1 cellular context compared by ENCODE assay signal in genomic region chr19:47230122-47230920, GRCh38.
TF ChIP-seq lines count a peak whose summit lies in the region.

No MANE protein-coding gene starts in this region.

TF ChIP-seq in HEK293, 187 proteins besides CTCF, POLR2A, EP300 and RAD21 (continued from another document):
- peak; percentile 97 for TF ChIP-seq ZBTB10 (tag by site-specific recombination; IDR thresholded peaks at IDR 0.05)
- TF ChIP-seq, protein P1, sequence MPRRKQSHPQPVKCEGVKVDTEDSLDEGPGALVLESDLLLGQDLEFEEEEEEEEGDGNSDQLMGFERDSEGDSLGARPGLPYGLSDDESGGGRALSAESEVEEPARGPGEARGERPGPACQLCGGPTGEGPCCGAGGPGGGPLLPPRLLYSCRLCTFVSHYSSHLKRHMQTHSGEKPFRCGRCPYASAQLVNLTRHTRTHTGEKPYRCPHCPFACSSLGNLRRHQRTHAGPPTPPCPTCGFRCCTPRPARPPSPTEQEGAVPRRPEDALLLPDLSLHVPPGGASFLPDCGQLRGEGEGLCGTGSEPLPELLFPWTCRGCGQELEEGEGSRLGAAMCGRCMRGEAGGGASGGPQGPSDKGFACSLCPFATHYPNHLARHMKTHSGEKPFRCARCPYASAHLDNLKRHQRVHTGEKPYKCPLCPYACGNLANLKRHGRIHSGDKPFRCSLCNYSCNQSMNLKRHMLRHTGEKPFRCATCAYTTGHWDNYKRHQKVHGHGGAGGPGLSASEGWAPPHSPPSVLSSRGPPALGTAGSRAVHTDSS (tag by site-specific recombination; IDR thresholded peaks at IDR 0.05): peak; percentile 16; the same call in 1 of the 2 replicates
- no peak for TF ChIP-seq ZBTB48 (tag by site-specific recombination; IDR thresholded peaks at IDR 0.05)
- TF ChIP-seq ZIC2 (tag by site-specific recombination; IDR thresholded peaks at IDR 0.05): peak; percentile 63
- no peak for TF ChIP-seq ZNF175 (tag by site-specific recombination; IDR thresholded peaks at IDR 0.05)
- TF ChIP-seq, protein P2, sequence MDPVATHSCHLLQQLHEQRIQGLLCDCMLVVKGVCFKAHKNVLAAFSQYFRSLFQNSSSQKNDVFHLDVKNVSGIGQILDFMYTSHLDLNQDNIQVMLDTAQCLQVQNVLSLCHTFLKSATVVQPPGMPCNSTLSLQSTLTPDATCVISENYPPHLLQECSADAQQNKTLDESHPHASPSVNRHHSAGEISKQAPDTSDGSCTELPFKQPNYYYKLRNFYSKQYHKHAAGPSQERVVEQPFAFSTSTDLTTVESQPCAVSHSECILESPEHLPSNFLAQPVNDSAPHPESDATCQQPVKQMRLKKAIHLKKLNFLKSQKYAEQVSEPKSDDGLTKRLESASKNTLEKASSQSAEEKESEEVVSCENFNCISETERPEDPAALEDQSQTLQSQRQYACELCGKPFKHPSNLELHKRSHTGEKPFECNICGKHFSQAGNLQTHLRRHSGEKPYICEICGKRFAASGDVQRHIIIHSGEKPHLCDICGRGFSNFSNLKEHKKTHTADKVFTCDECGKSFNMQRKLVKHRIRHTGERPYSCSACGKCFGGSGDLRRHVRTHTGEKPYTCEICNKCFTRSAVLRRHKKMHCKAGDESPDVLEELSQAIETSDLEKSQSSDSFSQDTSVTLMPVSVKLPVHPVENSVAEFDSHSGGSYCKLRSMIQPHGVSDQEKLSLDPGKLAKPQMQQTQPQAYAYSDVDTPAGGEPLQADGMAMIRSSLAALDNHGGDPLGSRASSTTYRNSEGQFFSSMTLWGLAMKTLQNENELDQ (tag by site-specific recombination; IDR thresholded peaks at IDR 0.05; ENCODE audit: low read depth): no peak
- no peak for TF ChIP-seq ZNF292 (tag by site-specific recombination; IDR thresholded peaks at IDR 0.05; ENCODE audit: borderline replicate concordance, low read depth)
- peak; percentile 78 for TF ChIP-seq KLF16 (tag by site-specific recombination; IDR thresholded peaks at IDR 0.05)
- TF ChIP-seq KLF1 (tag by site-specific recombination; IDR thresholded peaks at IDR 0.05): peak; percentile 46
- TF ChIP-seq ZNF280D (tag by site-specific recombination; IDR thresholded peaks at IDR 0.05): no peak
- no peak for TF ChIP-seq ELK4 (IDR thresholded peaks at IDR 0.05; ENCODE audit: borderline replicate concordance, low read depth, low read length)
- TF ChIP-seq SCRT1 (tag by site-specific recombination; IDR thresholded peaks at IDR 0.05; ENCODE audit: borderline replicate concordance): peak; percentile 9; the same call in 1 of the 2 replicates
- no peak for TF ChIP-seq HIC1 (tag by site-specific recombination; IDR thresholded peaks at IDR 0.05)
- TF ChIP-seq ZNF558 (tag by site-specific recombination; IDR thresholded peaks at IDR 0.05): no peak
- TF ChIP-seq ZNF37A (tag by site-specific recombination; IDR thresholded peaks at IDR 0.05): no peak
- TF ChIP-seq SCRT2 (tag by site-specific recombination; IDR thresholded peaks at IDR 0.05): 0 out of 2 replicates have a peak, but pooled peaks have one; percentile 10
- no peak for TF ChIP-seq MYNN (tag by site-specific recombination; IDR thresholded peaks at IDR 0.05; ENCODE audit: borderline replicate concordance)
- TF ChIP-seq EGR2 (tag by site-specific recombination; IDR thresholded peaks at IDR 0.05; ENCODE audit: low read depth): peak; percentile 67
- TF ChIP-seq ZNF530 (tag by site-specific recombination; IDR thresholded peaks at IDR 0.05; ENCODE audit: low read depth): no peak
- peak; percentile 62; the same call in 1 of the 2 replicates for TF ChIP-seq ZNF645 (tag by site-specific recombination; IDR thresholded peaks at IDR 0.05)
- TF ChIP-seq ZNF600 (tag by site-specific recombination; IDR thresholded peaks at IDR 0.05): no peak
- peak; percentile 54 for TF ChIP-seq ZFHX2 (tag by site-specific recombination; conservative IDR thresholded peaks at IDR 0.05)
- no peak for TF ChIP-seq ZNF48 (tag by site-specific recombination; IDR thresholded peaks at IDR 0.05)
- TF ChIP-seq, protein P3, sequence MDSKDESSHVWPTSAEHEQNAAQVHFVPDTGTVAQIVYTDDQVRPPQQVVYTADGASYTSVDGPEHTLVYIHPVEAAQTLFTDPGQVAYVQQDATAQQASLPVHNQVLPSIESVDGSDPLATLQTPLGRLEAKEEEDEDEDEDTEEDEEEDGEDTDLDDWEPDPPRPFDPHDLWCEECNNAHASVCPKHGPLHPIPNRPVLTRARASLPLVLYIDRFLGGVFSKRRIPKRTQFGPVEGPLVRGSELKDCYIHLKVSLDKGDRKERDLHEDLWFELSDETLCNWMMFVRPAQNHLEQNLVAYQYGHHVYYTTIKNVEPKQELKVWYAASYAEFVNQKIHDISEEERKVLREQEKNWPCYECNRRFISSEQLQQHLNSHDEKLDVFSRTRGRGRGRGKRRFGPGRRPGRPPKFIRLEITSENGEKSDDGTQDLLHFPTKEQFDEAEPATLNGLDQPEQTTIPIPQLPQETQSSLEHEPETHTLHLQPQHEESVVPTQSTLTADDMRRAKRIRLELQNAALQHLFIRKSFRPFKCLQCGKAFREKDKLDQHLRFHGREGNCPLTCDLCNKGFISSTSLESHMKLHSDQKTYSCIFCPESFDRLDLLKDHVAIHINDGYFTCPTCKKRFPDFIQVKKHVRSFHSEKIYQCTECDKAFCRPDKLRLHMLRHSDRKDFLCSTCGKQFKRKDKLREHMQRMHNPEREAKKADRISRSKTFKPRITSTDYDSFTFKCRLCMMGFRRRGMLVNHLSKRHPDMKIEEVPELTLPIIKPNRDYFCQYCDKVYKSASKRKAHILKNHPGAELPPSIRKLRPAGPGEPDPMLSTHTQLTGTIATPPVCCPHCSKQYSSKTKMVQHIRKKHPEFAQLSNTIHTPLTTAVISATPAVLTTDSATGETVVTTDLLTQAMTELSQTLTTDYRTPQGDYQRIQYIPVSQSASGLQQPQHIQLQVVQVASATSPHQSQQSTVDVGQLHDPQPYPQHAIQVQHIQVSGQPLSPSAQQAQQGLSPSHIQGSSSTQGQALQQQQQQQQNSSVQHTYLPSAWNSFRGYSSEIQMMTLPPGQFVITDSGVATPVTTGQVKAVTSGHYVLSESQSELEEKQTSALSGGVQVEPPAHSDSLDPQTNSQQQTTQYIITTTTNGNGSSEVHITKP (tag by site-specific recombination; IDR thresholded peaks at IDR 0.05): no peak
- TF ChIP-seq ZNF335 (tag by site-specific recombination; conservative IDR thresholded peaks at IDR 0.05): peak; percentile 15; the same call in 1 of the 2 replicates
- TF ChIP-seq ZNF843 (tag by site-specific recombination; IDR thresholded peaks at IDR 0.05): 0 out of 2 replicates have a peak, but pooled peaks have one; percentile 20
- TF ChIP-seq KLF7 (tag by site-specific recombination; IDR thresholded peaks at IDR 0.05; ENCODE audit: borderline replicate concordance): peak; percentile 56; the same call in 1 of the 2 replicates
- TF ChIP-seq ZNF510 (tag by site-specific recombination; IDR thresholded peaks at IDR 0.05; ENCODE audit: insufficient replicate concordance): no peak
- no peak for TF ChIP-seq ZNF433 (tag by site-specific recombination; IDR thresholded peaks at IDR 0.05; ENCODE audit: low read depth)
- TF ChIP-seq ZNF416 (tag by site-specific recombination; IDR thresholded peaks at IDR 0.05): no peak
- no peak for TF ChIP-seq ZNF184 (tag by site-specific recombination; IDR thresholded peaks at IDR 0.05)
- TF ChIP-seq ZNF202 (tag by site-specific recombination; IDR thresholded peaks at IDR 0.05; ENCODE audit: borderline replicate concordance): no peak
- no peak for TF ChIP-seq ZNF560 (tag by site-specific recombination; IDR thresholded peaks at IDR 0.05; ENCODE audit: borderline replicate concordance)
- TF ChIP-seq, protein P4, sequence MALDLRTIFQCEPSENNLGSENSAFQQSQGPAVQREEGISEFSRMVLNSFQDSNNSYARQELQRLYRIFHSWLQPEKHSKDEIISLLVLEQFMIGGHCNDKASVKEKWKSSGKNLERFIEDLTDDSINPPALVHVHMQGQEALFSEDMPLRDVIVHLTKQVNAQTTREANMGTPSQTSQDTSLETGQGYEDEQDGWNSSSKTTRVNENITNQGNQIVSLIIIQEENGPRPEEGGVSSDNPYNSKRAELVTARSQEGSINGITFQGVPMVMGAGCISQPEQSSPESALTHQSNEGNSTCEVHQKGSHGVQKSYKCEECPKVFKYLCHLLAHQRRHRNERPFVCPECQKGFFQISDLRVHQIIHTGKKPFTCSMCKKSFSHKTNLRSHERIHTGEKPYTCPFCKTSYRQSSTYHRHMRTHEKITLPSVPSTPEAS (tag by site-specific recombination; IDR thresholded peaks at IDR 0.05): peak; percentile 7; the same call in 1 of the 2 replicates
- TF ChIP-seq ZNF426 (tag by site-specific recombination; IDR thresholded peaks at IDR 0.05): no peak
- peak; percentile 90 for TF ChIP-seq ZBTB7A (tag by site-specific recombination; IDR thresholded peaks at IDR 0.05; ENCODE audit: low read depth)
